ENCODE assay signal across 8 cellular contexts in the genomic region with DNA sequence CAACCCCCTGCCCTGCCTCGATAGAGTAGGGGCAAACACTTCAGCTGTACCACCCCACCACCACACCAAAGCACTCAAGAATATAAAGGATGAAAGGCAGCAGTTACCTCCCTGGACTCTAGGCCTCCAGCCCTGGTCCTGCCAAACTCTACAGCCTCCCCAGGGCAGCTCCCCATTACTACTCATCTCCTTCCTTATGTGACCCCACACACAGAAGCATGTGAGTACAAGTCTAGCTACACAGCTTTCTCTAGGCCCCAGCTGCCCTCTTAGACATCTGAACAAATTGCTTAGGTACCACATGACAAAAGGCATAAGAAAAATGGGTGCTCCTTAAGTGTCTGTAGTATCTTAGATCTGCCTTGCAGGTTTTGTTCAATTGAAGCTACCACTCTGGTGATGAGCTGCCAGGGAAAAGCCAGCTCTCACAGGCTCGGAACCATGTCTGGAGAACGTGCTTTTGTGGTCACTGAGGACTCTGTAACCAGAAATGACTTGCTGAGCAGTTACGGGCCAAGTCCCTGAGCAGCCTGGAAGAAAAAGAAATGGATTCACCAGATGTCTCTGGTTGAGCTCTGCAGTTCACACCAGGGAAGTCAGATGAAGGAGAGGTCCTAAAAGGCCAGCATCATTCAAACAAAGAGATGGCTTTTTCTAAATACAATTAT. TPM values are rescaled to one million over a fixed set of nuclear protein-coding genes. Genes with fewer than 3 reads are reported as not detected.
DNase-seq lines count a peak whose midpoint lies in the region; ATAC-seq and TF ChIP-seq lines count a peak whose summit lies in the region.

No MANE protein-coding gene starts in this region.

- no peaks in the 10 kb centered on the region for H3K36me3 Mint-ChIP-seq in CD4-positive, alpha-beta memory T cell
- no peaks in the 10 kb centered on the region for H3K36me3 Mint-ChIP-seq in activated CD4-positive, alpha-beta memory T cell treated with anti-CD3 and anti-CD28 coated beads for 36 hours

- no peak for TF ChIP-seq CTCF in fibroblast of villous mesenchyme (IDR thresholded peaks at IDR 0.05; ENCODE audit: insufficient read depth, low read depth, low read length)
- no peak for TF ChIP-seq CTCF in parathyroid adenoma (IDR thresholded peaks at IDR 0.05)

- peak overlapping the region in 6 of 8 donors; percentile 5 to 77 (median 50) for H3K4me3 Mint-ChIP-seq in CD4-positive, alpha-beta memory T cell
- H3K4me3 Mint-ChIP-seq in activated CD4-positive, alpha-beta memory T cell treated with anti-CD3 and anti-CD28 coated beads for 36 hours: no peak overlapping the region

- H3K9me3 Mint-ChIP-seq in CD4-positive, alpha-beta memory T cell: no peaks in the 10 kb centered on the region
- no peaks in the 10 kb centered on the region for H3K9me3 Mint-ChIP-seq in activated CD4-positive, alpha-beta memory T cell treated with anti-CD3 and anti-CD28 coated beads for 36 hours

- no peak overlapping the region for H3K9ac ChIP-seq in parathyroid adenoma

- no peaks in the 10 kb centered on the region for H3K79me2 ChIP-seq in parathyroid adenoma

- H3K4me3 ChIP-seq in CD4-positive, alpha-beta memory T cell (ENCODE audit: low read length in 2 of 2): no peak overlapping the region
- no peak overlapping the region for H3K4me3 ChIP-seq in fibroblast of villous mesenchyme (ENCODE audit: low read depth, low read length)
- no peak overlapping the region for H3K4me3 ChIP-seq in parathyroid adenoma (ENCODE audit: low read depth, low read length)

- POLR2A ChIA-PET in CD4-positive, alpha-beta memory T cell (lab: Charles Lee; ENCODE audit: partially characterized antibody): interaction anchor here (0.6 to 7.3 kb wide), 6 partner anchors 12 to 67 kb away, joined by 3 to 83 read pairs (median 6); a partner anchor contains a TSS
- POLR2A ChIA-PET in activated CD4-positive, alpha-beta memory T cell treated with anti-CD3 and anti-CD28 coated beads for 36 hours (lab: Charles Lee): interaction anchor here (0.5 to 3.9 kb wide), 5 partner anchors 12 to 402 kb away, joined by 3 to 40 read pairs (median 7); a partner anchor contains a TSS

- no peaks in the 10 kb centered on the region for H3K9me3 ChIP-seq in CD4-positive, alpha-beta memory T cell (ENCODE audit: control insufficient read depth in 1 of 2, low read length in 2 of 2)
- H3K9me3 ChIP-seq in parathyroid adenoma (ENCODE audit: control insufficient read depth, low read length): no peaks in the 10 kb centered on the region

- H3K27ac Mint-ChIP-seq in CD4-positive, alpha-beta memory T cell: peak overlapping the region; percentile 92 to 99 (median 97)
- peak overlapping the region; percentile 94 for H3K27ac Mint-ChIP-seq in activated CD4-positive, alpha-beta memory T cell treated with anti-CD3 and anti-CD28 coated beads for 36 hours

- no peaks in the 10 kb centered on the region for H3K27me3 Mint-ChIP-seq in CD4-positive, alpha-beta memory T cell
- H3K27me3 Mint-ChIP-seq in activated CD4-positive, alpha-beta memory T cell treated with anti-CD3 and anti-CD28 coated beads for 36 hours: no peaks in the 10 kb centered on the region

- no peaks in the 10 kb centered on the region for H3K36me3 ChIP-seq in CD4-positive, alpha-beta memory T cell (ENCODE audit: insufficient read depth, low read length)
- no peaks in the 10 kb centered on the region for H3K36me3 ChIP-seq in parathyroid adenoma (ENCODE audit: control insufficient read depth, insufficient read depth, low read length)

- H3K4me2 ChIP-seq in parathyroid adenoma (ENCODE audit: low read length): no peak overlapping the region

- H3K27ac ChIP-seq in CD4-positive, alpha-beta memory T cell (ENCODE audit: low read depth, low read length): peak overlapping the region; percentile 80
- H3K27ac ChIP-seq in parathyroid adenoma: peak overlapping the region; percentile 74

- intact Hi-C loops in CD4-positive, alpha-beta memory T cell (cut with micrococcal nuclease): no loop called here
- intact Hi-C loops in activated CD4-positive, alpha-beta memory T cell treated with anti-CD3 and anti-CD28 coated beads for 36 hours (cut with micrococcal nuclease): loop anchor here (5.0 kb wide), 1 partner anchor 68 kb away; a partner anchor contains a TSS

- H3K4me1 Mint-ChIP-seq in CD4-positive, alpha-beta memory T cell: peaks cover 65 to 81% (median 74%) of the 10 kb centered on the region in 4 donors
- H3K4me1 Mint-ChIP-seq in activated CD4-positive, alpha-beta memory T cell treated with anti-CD3 and anti-CD28 coated beads for 36 hours (ENCODE audit: low read depth): peaks cover 73% of the 10 kb centered on the region

- ATAC-seq in GM19035 (IDR thresholded peaks at IDR 0.05; ENCODE audit: unreplicated experiment): no peak

- no peak for DNase-seq in CD4-positive, alpha-beta memory T cell
- DNase-seq in activated CD4-positive, alpha-beta memory T cell treated with anti-CD3 and anti-CD28 coated beads for 36 hours: no peak
- DNase-seq in fibroblast of villous mesenchyme (ENCODE audit: low read depth) (peak; percentile 41), NCI-H1930 (lab: John Stamatoyannopoulos, UW) (no peak), NCI-H345 treated with DMSO at 0.1 percent for 48 hours (lab: John Stamatoyannopoulos, UW; ENCODE audit: unreplicated experiment) (no peak), NAMALWA (ENCODE audit: low spot score) (no peak)

- peaks cover 72% of the 10 kb centered on the region for H3K4me1 ChIP-seq in CD4-positive, alpha-beta memory T cell (ENCODE audit: insufficient read depth, low read length)
- peaks cover 4% of the 10 kb centered on the region for H3K4me1 ChIP-seq in parathyroid adenoma

- no peaks in the 10 kb centered on the region for H3K27me3 ChIP-seq in CD4-positive, alpha-beta memory T cell (ENCODE audit: insufficient read depth, low read length)
- H3K27me3 ChIP-seq in parathyroid adenoma (ENCODE audit: control insufficient read depth, insufficient read depth, low read length): no peaks in the 10 kb centered on the region

- CTCF ChIA-PET in CD4-positive, alpha-beta memory T cell (lab: Charles Lee; ENCODE audit: partially characterized antibody): interaction anchor here (1.0 to 7.0 kb wide), 13 partner anchors 11 to 103 kb away, joined by 3 to 69 read pairs (median 6); a partner anchor contains a TSS
- CTCF ChIA-PET in activated CD4-positive, alpha-beta memory T cell treated with anti-CD3 and anti-CD28 coated beads for 36 hours (lab: Charles Lee): interaction anchor here (0.6 to 2.9 kb wide), 9 partner anchors 12 to 67 kb away, joined by 3 to 12 read pairs (median 5); a partner anchor contains a TSS

- no peak overlapping the region for H2AFZ ChIP-seq in parathyroid adenoma

RNA-seq across cellular contexts. Expression of a gene that starts 32.8 kb away (rescaled TPM):
- 10 to 100 TPM; 27.9 to 28.1 TPM for total RNA-seq in CD4-positive, alpha-beta memory T cell
- 1 to 10 TPM; 3.9 to 6.1 TPM for polyA plus RNA-seq in CD4-positive, alpha-beta memory T cell
- total RNA-seq in activated CD4-positive, alpha-beta memory T cell treated with anti-CD3 and anti-CD28 coated beads for 36 hours: 10 to 100 TPM; 31.2 to 31.9 TPM
- total RNA-seq in fibroblast of villous mesenchyme: 22.5 and 28.7 TPM in 2 replicates

RNA-seq across cellular contexts. Expression of a gene that starts 51.1 kb away (rescaled TPM):
- 10 to 100 TPM; 15.1 to 15.9 TPM for total RNA-seq in CD4-positive, alpha-beta memory T cell
- 1 to 10 TPM in 1 of 2 donors, under 1 TPM in 1; 0.73 to 4.7 TPM for polyA plus RNA-seq in CD4-positive, alpha-beta memory T cell
- 1 to 10 TPM; 6.2 to 8.9 TPM for total RNA-seq in activated CD4-positive, alpha-beta memory T cell treated with anti-CD3 and anti-CD28 coated beads for 36 hours
- total RNA-seq in fibroblast of villous mesenchyme: 8.2 and 11.3 TPM in 2 replicates
